Comparison of ENCODE assay signal across 17 cellular contexts in the genomic region with DNA sequence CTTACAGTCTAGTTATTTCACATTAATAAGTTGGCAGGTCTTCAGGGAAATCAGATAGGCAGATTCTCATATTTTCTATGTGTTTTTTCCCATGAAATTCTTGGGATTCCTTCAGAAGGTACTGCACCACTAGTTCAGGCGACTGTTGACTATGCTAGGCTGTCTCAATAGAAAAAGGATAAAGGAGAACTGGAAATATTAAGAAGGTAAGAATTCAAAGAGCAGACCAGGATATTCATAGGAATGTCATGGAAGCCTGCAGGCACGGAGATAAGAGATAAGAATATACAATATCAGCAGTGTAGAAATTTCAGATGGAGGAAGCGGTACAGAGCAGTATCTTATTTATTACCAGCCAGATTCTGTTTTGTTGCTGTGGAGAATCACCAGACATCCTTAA.
DNase-seq lines count a peak whose midpoint lies in the region; ATAC-seq and TF ChIP-seq lines count a peak whose summit lies in the region.
"Had no signal": no experiment of that assay in that cellular context is flagged by ENCODE, and none has a peak within 500 bp of the region (broad histone marks: within the 10 kb centered on the region; RNA-seq: fewer than 3 reads in every experiment).

No MANE protein-coding gene starts in this region.

- H3K4me3 Mint-ChIP-seq in chondrocyte (ENCODE audit: unreplicated experiment) (no peak overlapping the region), Caco-2 (ENCODE audit: unreplicated experiment) (no peak overlapping the region)
- no peak overlapping the region for H3K4me3 Mint-ChIP-seq in naive thymus-derived CD8-positive, alpha-beta T cell
- H3K4me3 Mint-ChIP-seq: CD8-positive, alpha-beta T cell had no signal

- H3K4me1 Mint-ChIP-seq in chondrocyte (ENCODE audit: low read depth) (peaks cover 71% of the 10 kb centered on the region), Caco-2 (ENCODE audit: low read depth, unreplicated experiment) (peaks cover 5% of the 10 kb centered on the region)
- H3K4me1 Mint-ChIP-seq in naive thymus-derived CD8-positive, alpha-beta T cell: no peaks in the 10 kb centered on the region

- H3K9me3 Mint-ChIP-seq in chondrocyte (ENCODE audit: low read depth) (no peaks in the 10 kb centered on the region), Caco-2 (ENCODE audit: unreplicated experiment) (no peaks in the 10 kb centered on the region)
- H3K9me3 Mint-ChIP-seq in naive thymus-derived CD8-positive, alpha-beta T cell: no peaks in the 10 kb centered on the region
- H3K9me3 Mint-ChIP-seq: CD8-positive, alpha-beta T cell had no signal

- POLR2A ChIA-PET in Caco-2 (lab: Charles Lee): no interaction called here
- POLR2A ChIA-PET in naive thymus-derived CD8-positive, alpha-beta T cell (lab: Charles Lee): no interaction called here

- peaks cover 4% of the 10 kb centered on the region; the same call in 1 of the 2 replicates for H3K4me1 ChIP-seq in Caco-2
- H3K4me1 ChIP-seq: BLaER1 had no signal

- peak overlapping the region; percentile 68 for H3K27ac Mint-ChIP-seq in chondrocyte (ENCODE audit: unreplicated experiment)
- H3K27ac Mint-ChIP-seq in Caco-2 (ENCODE audit: unreplicated experiment): no peak overlapping the region
- H3K27ac Mint-ChIP-seq in naive thymus-derived CD8-positive, alpha-beta T cell: no peak overlapping the region
- H3K27ac Mint-ChIP-seq: CD8-positive, alpha-beta T cell had no signal

- no peaks in the 10 kb centered on the region for H3K27me3 ChIP-seq in Caco-2 (replicated peaks; ENCODE audit: control insufficient read depth, insufficient read depth, low read length)
- H3K27me3 ChIP-seq: BLaER1 had no signal

- TF ChIP-seq CTCF in chondrocyte (IDR thresholded peaks at IDR 0.05): no peak
- no peak for TF ChIP-seq CTCF in Caco-2 (IDR thresholded peaks at IDR 0.05; ENCODE audit: insufficient read depth in 1 of 2, low read depth in 1 of 2, low read length in 1 of 2, severe bottlenecking in 1 of 2, unreplicated experiment in 1 of 2)
- TF ChIP-seq CTCF in foreskin fibroblast (IDR thresholded peaks at IDR 0.05; ENCODE audit: low read depth, low read length): no peak

- DNase-seq in EH (ENCODE audit: low read depth) (peak; percentile 17), chondrocyte (ENCODE audit: low spot score) (no peak), iris pigment epithelial cell (ENCODE audit: low read depth) (peak; percentile 57), renal cortical epithelial cell (ENCODE audit: low read depth) (peak; percentile 9), Caco-2 (no peak), foreskin fibroblast (no peak)
- no peak for DNase-seq in central memory CD4-positive, alpha-beta T cell
- no peak for DNase-seq in naive thymus-derived CD8-positive, alpha-beta T cell
- DNase-seq: CD8-positive, alpha-beta T cell; DMS79 treated with DMSO at 0.1 percent for 48 hours; GDM1; KG1; NCI-H146; NCI-H2081 treated with DMSO at 0.1 percent for 48 hours; NCI-H524 had no signal

- H3K9me3 ChIP-seq in Caco-2: no peaks in the 10 kb centered on the region
- H3K9me3 ChIP-seq: BLaER1 had no signal

- CTCF ChIA-PET in Caco-2 (lab: Charles Lee): no interaction called here

- BruUV-seq in Caco-2 (replicated peaks; lab: Mats Ljungman, UMichigan): no TSS peak

- H3K36me3 Mint-ChIP-seq in chondrocyte (ENCODE audit: low read depth) (no peaks in the 10 kb centered on the region), Caco-2 (ENCODE audit: insufficient read depth, unreplicated experiment) (no peaks in the 10 kb centered on the region)
- H3K36me3 Mint-ChIP-seq in naive thymus-derived CD8-positive, alpha-beta T cell: peaks cover 0 to 4% (median 0%) of the 10 kb centered on the region in 3 donors
- H3K36me3 Mint-ChIP-seq: CD8-positive, alpha-beta T cell had no signal

- no peaks in the 10 kb centered on the region for H3K36me3 ChIP-seq in Caco-2 (ENCODE audit: control insufficient read depth, insufficient read depth, low read length)
- H3K36me3 ChIP-seq: BLaER1 had no signal

- ATAC-seq in naive thymus-derived CD8-positive, alpha-beta T cell: no peak
- ATAC-seq: CD8-positive, alpha-beta T cell; Panc1 had no signal

- no peak overlapping the region for H3K4me3 ChIP-seq in Caco-2 (ENCODE audit: low read depth, low read length)
- no peak overlapping the region for H3K4me3 ChIP-seq in foreskin fibroblast (ENCODE audit: low read depth in 1 of 2, low read length in 2 of 2)
- H3K4me3 ChIP-seq: BLaER1 had no signal

- intact Hi-C loops in Caco-2 (cut with micrococcal nuclease; ENCODE audit: unreplicated experiment): no loop called here

- H3K27me3 Mint-ChIP-seq in chondrocyte (ENCODE audit: low read depth): no peaks in the 10 kb centered on the region
- H3K27me3 Mint-ChIP-seq in Caco-2 (ENCODE audit: insufficient read depth, unreplicated experiment): peaks cover 5% of the 10 kb centered on the region
- peaks cover 0 to 16% (median 9%) of the 10 kb centered on the region in 5 donors for H3K27me3 Mint-ChIP-seq in naive thymus-derived CD8-positive, alpha-beta T cell

Comparison
In these comparisons a context has a peak if more than half of its experiments do, and no peak if none do; other contexts are left out.
1. DNase-seq: peak in EH (single experiment), iris pigment epithelial cell (single experiment) and renal cortical epithelial cell (single experiment); none in chondrocyte (single experiment), Caco-2 (0 of 2), central memory CD4-positive, alpha-beta T cell (single experiment), naive thymus-derived CD8-positive, alpha-beta T cell (0 of 10) and foreskin fibroblast (0 of 2).